ENCODE assay signal across 1 cellular context in genomic region chr5:69038539-69038938, GRCh38.
TF ChIP-seq lines count a peak whose summit lies in the region.

No MANE protein-coding gene starts in this region.

TF ChIP-seq in HepG2, 621 proteins besides CTCF, POLR2A, EP300 and RAD21 (continued from another document):
- TF ChIP-seq ZNF142 (CRISPR knock-in tag; IDR thresholded peaks at IDR 0.05) (no peak), ZNF33B (CRISPR knock-in tag; IDR thresholded peaks at IDR 0.05) (no peak), ZNF282 (IDR thresholded peaks at IDR 0.05; ENCODE audit: partially characterized antibody) (no peak), ZSCAN25 (CRISPR knock-in tag; IDR thresholded peaks at IDR 0.05) (no peak), ZNF18 (CRISPR knock-in tag; IDR thresholded peaks at IDR 0.05; ENCODE audit: insufficient replicate concordance) (peak; percentile 32), THRA (CRISPR knock-in tag; IDR thresholded peaks at IDR 0.05; ENCODE audit: borderline replicate concordance) (no peak), CENPT (CRISPR knock-in tag; IDR thresholded peaks at IDR 0.05; ENCODE audit: low read depth) (no peak), ZFP36 (IDR thresholded peaks at IDR 0.05; ENCODE audit: borderline replicate concordance, low read depth, low read length, partially characterized antibody) (no peak), GATAD2A (CRISPR knock-in tag; IDR thresholded peaks at IDR 0.05) (0 out of 2 replicates have a peak, but pooled peaks have one; percentile 16)
